Comparison of ENCODE assay signal across 16 cellular contexts in the genomic region with DNA sequence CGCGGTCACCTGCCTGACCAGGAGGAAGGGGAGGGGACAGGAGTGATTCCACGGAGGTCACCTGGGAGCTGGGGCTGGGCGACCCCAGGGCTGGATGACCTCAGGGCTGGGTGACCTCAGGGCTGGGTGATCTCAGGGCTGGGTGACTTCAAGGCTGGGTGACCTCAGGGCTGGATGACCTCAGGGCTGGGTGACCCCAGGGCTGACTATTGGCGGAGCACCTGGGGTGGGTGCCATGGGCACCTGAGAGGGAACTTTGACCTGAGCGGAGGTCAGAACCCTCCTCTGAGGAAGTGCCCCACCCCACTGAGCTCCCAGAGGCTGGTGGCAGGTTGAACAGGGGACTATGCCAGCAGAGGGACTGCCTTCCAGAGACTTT. TPM values are rescaled to one million over a fixed set of nuclear protein-coding genes. Genes with fewer than 3 reads are reported as not detected.
DNase-seq lines count a peak whose midpoint lies in the region; ATAC-seq and TF ChIP-seq lines count a peak whose summit lies in the region.
"Had no signal": no experiment of that assay in that cellular context is flagged by ENCODE, and none has a peak within 500 bp of the region (broad histone marks: within the 10 kb centered on the region; RNA-seq: fewer than 3 reads in every experiment).

No MANE protein-coding gene starts in this region.

- peak; percentile 28 for DNase-seq in Right ventricle myocardium superior
- no peak for DNase-seq in right atrium auricular region (ENCODE audit: low spot score)
- DNase-seq in left lobe of liver (ENCODE audit: low spot score) = peak; percentile 77
- DNase-seq in neuronal stem cell (ENCODE audit: low spot score) = no peak
- no peak for DNase-seq in NCI-H2107 treated with DMSO at 0.1 percent for 48 hours (lab: John Stamatoyannopoulos, UW; ENCODE audit: unreplicated experiment)
- no peak for DNase-seq in nucleus accumbens (lab: John Stamatoyannopoulos, UW)
- DNase-seq: 8988T; AML-193; CD4-positive, CD25-positive, alpha-beta regulatory T cell; DMS53; GF-D8; GOT3 had no signal

- H2BK12ac ChIP-seq in neuronal stem cell (ENCODE audit: low read length) = peak overlapping the region; percentile 68

- H3K36me3 ChIP-seq in right atrium auricular region = no peaks in the 10 kb centered on the region
- no peaks in the 10 kb centered on the region for H3K36me3 ChIP-seq in neuronal stem cell (replicated peaks in 1 of 2; ENCODE audit: control insufficient read depth in 2 of 2, insufficient read depth in 2 of 2, low read length in 2 of 2)
- no peaks in the 10 kb centered on the region for H3K36me3 ChIP-seq in gastroesophageal sphincter
- H3K36me3 ChIP-seq: BLaER1, HAP-1 had no signal

- no peak for TF ChIP-seq EP300 in gastroesophageal sphincter (IDR thresholded peaks at IDR 0.05)

- H3K4me1 ChIP-seq in right atrium auricular region (no peaks in the 10 kb centered on the region), neuronal stem cell (ENCODE audit: control insufficient read depth in 2 of 2, insufficient read depth in 1 of 2, low read depth in 1 of 2, low read length in 2 of 2) (peaks cover 0 to 3% of the 10 kb centered on the region in 2 donors), gastroesophageal sphincter (no peaks in the 10 kb centered on the region)
- H3K4me1 ChIP-seq: HAP-1 had no signal

- no peak overlapping the region for H3K14ac ChIP-seq in neuronal stem cell (ENCODE audit: low read length)

- H3K27ac ChIP-seq in right atrium auricular region (no peak overlapping the region), neuronal stem cell (replicated peaks; ENCODE audit: low read length) (no peak overlapping the region), gastroesophageal sphincter (no peak overlapping the region)
- H3K27ac ChIP-seq: BLaER1, HL-60 had no signal

- no peak overlapping the region for H3K4ac ChIP-seq in neuronal stem cell (ENCODE audit: low read length)

- H3K4me3 ChIP-seq in right atrium auricular region (no peak overlapping the region), neuronal stem cell (ENCODE audit: low read length in 2 of 2) (no peak overlapping the region), gastroesophageal sphincter (no peak overlapping the region)
- H3K4me3 ChIP-seq: BLaER1, HAP-1 had no signal

- H3K18ac ChIP-seq in neuronal stem cell (ENCODE audit: low read length) = peak overlapping the region; percentile 83

- peak overlapping the region; percentile 84 for H4K8ac ChIP-seq in neuronal stem cell (ENCODE audit: low read depth, low read length)

- intact Hi-C loops in Right ventricle myocardium superior (cut with DNase I) = loop anchor here (10.0 kb wide), 2 partner anchors 395 to 475 kb away; no protein-coding TSS in a partner anchor

- H3K9me3 ChIP-seq in right atrium auricular region (no peaks in the 10 kb centered on the region), neuronal stem cell (replicated peaks in 1 of 2; ENCODE audit: control insufficient read depth in 2 of 2, insufficient read depth in 1 of 2, low read depth in 1 of 2, low read length in 2 of 2) (no peaks in the 10 kb centered on the region), gastroesophageal sphincter (peaks cover 0 to 9% (median 0%) of the 10 kb centered on the region in 3 donors)
- H3K9me3 ChIP-seq: BLaER1, HAP-1 had no signal

- no peak overlapping the region for H2BK120ac ChIP-seq in neuronal stem cell (ENCODE audit: low read depth, low read length)

- no peak overlapping the region for H2BK5ac ChIP-seq in neuronal stem cell (ENCODE audit: low read length)

- TF ChIP-seq CTCF in right atrium auricular region (IDR thresholded peaks at IDR 0.05) = no peak
- TF ChIP-seq CTCF in gastroesophageal sphincter (IDR thresholded peaks at IDR 0.05) = no peak

- H2BK15ac ChIP-seq in neuronal stem cell (ENCODE audit: low read length) = peak overlapping the region; percentile 40

- WGBS in neuronal stem cell (ENCODE audit: extremely low coverage in 2 of 2, insufficient read length in 2 of 2, insufficient replicate concordance in 1 of 2), 2 donors = no CpG with 5 or more reads among the region's 6 CpGs
- no CpG with 5 or more reads among the region's 6 CpGs for WGBS in gastroesophageal sphincter (ENCODE audit: low coverage in 1 of 2), 2 donors

- no peak overlapping the region for H3K4me2 ChIP-seq in neuronal stem cell (ENCODE audit: insufficient read depth, low read length, poor library complexity, severe bottlenecking)
- H3K4me2 ChIP-seq: BLaER1 had no signal

- H3K9ac ChIP-seq in neuronal stem cell (ENCODE audit: low read depth, low read length, poor library complexity) = peak overlapping the region; percentile 70
- H3K9ac ChIP-seq: BLaER1 had no signal

- H2AK5ac ChIP-seq in neuronal stem cell (ENCODE audit: low read depth, low read length) = peak overlapping the region; percentile 72

- peak overlapping the region; percentile 5 for H3K23ac ChIP-seq in neuronal stem cell (ENCODE audit: low read depth, low read length, poor library complexity)

- H3K27me3 ChIP-seq in right atrium auricular region (no peaks in the 10 kb centered on the region), neuronal stem cell (ENCODE audit: control insufficient read depth in 3 of 3, insufficient read depth in 3 of 3, low read depth in 1 of 3, low read length in 3 of 3) (peaks cover 0 to 23% (median 0%) of the 10 kb centered on the region in 3 experiments), gastroesophageal sphincter (peaks cover 66% of the 10 kb centered on the region)
- H3K27me3 ChIP-seq: BLaER1 had no signal

- H3K79me1 ChIP-seq in neuronal stem cell (ENCODE audit: low read depth, low read length) = no peaks in the 10 kb centered on the region

- H4K91ac ChIP-seq in neuronal stem cell (ENCODE audit: low read depth, low read length, poor library complexity) = no peak overlapping the region

- no peak for TF ChIP-seq POLR2A in gastroesophageal sphincter (IDR thresholded peaks at IDR 0.05)

- peak; percentile 47 for ATAC-seq in Right ventricle myocardium superior (ENCODE audit: poor library complexity)
- peak; percentile 66 for ATAC-seq in left lobe of liver
- ATAC-seq in gastroesophageal sphincter = no peak

- H2AFZ ChIP-seq in neuronal stem cell (ENCODE audit: low read length) = no peak overlapping the region

RNA-seq across cellular contexts. Expression of a gene that starts 11.8 kb away (rescaled TPM):
- total RNA-seq in Right ventricle myocardium superior (not detected), right atrium auricular region (not detected), left lobe of liver (2.6 TPM), gastroesophageal sphincter (under 1 TPM in 1 of 4 donors, not detected in 3; 0.13 TPM)
- polyA plus RNA-seq in neuronal stem cell (2013, experiment 1 of 2) = 37.3 TPM
- 37.4 TPM for polyA plus RNA-seq in neuronal stem cell (2013, experiment 2 of 2)
- total RNA-seq: CD4-positive, CD25-positive, alpha-beta regulatory T cell had no signal
- polyA plus RNA-seq: CD4-positive, CD25-positive, alpha-beta regulatory T cell had no signal

RNA-seq across cellular contexts. Expression of a gene that starts 56.8 kb away (rescaled TPM):
- total RNA-seq in Right ventricle myocardium superior (0.24 TPM), right atrium auricular region (under 1 TPM; 0.04 to 0.16 TPM), left lobe of liver (2.9 TPM), gastroesophageal sphincter (100 to 1,000 TPM in 2 of 4 donors, 10 to 100 TPM in 2; 37.3 to 107 (median 75.9) TPM)
- polyA plus RNA-seq in neuronal stem cell (2013, experiment 1 of 2) = 51.2 TPM
- 50.9 TPM for polyA plus RNA-seq in neuronal stem cell (2013, experiment 2 of 2)
- polyA plus RNA-seq: CD4-positive, CD25-positive, alpha-beta regulatory T cell had no signal

Comparison
In these comparisons a context has a peak if more than half of its experiments do, and no peak if none do; other contexts are left out.
1. DNase-seq: peak in Right ventricle myocardium superior (single experiment) and left lobe of liver (single experiment); none in right atrium auricular region (single experiment), neuronal stem cell (single experiment), NCI-H2107 treated with DMSO at 0.1 percent for 48 hours (single experiment) and nucleus accumbens (0 of 56).